ENCODE assay signal across 8 cellular contexts in the genomic region with DNA sequence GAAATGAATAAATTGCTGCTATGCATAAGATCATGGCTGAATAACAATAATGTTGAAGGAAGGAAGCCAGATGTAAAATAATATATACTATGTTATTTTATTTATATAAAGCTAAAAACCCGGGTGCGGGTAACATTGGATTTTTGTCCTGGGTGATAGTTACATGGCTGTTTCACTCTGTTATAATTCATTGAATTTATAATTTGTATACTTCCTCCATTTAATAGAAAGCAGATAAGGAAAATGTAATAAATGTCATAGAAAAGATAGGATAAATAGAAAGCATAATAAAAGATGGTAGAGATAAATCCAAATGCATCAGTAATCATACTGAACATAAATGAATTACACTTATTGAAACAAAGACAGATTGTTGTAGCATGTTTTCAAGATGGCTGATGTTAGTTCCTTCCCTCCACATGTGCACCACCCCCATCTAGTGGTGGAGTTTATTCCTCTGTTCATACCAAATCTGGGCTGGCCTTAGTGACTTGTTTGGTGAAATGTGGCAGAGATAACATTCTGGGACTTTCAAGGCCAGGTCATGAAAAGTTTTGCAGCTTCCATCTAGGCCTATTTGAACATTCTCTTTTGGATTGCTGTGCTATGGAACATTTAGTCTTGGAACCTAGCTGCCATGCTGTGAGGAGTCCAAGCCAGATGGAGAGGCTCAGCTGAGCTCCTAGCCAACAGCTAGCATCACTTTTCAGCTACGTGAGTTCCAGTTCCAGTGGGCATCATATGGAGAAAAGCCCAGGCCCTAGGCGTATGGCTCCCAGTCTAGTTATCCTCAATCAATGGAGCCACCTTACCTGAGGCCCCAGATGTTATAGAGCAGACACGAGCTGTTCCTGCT. TPM values are rescaled to one million over a fixed set of nuclear protein-coding genes. Genes with fewer than 3 reads are reported as not detected.
DNase-seq lines count a peak whose midpoint lies in the region; ATAC-seq and TF ChIP-seq lines count a peak whose summit lies in the region.

No MANE protein-coding gene starts in this region.

- CTCF ChIA-PET in activated naive CD4-positive, alpha-beta T cell treated with anti-CD3 and anti-CD28 coated beads for 36 hours (lab: Charles Lee), result interaction anchor here (0.6 to 8.9 kb wide), 30 partner anchors 11 to 553 kb away, joined by 3 to 234 read pairs (median 4); partner anchors contain the start of gene AHCYL2

- no peak overlapping the region for H3K4me3 ChIP-seq in SJCRH30
- H3K4me3 ChIP-seq in left ventricle myocardium inferior, result no peak overlapping the region

- H3K27ac ChIP-seq in SJCRH30, result no peak overlapping the region
- H3K27ac ChIP-seq in left ventricle myocardium inferior (replicated peaks), result no peak overlapping the region

- no peaks in the 10 kb centered on the region for H3K9me3 Mint-ChIP-seq in activated naive CD4-positive, alpha-beta T cell treated with anti-CD3 and anti-CD28 coated beads for 36 hours

- H3K9me3 ChIP-seq in SJCRH30 (replicated peaks), result no peaks in the 10 kb centered on the region
- H3K9me3 ChIP-seq in left ventricle myocardium inferior (replicated peaks), result peaks cover 11% of the 10 kb centered on the region

- no peak for ATAC-seq in HG02588 (IDR thresholded peaks at IDR 0.05; ENCODE audit: unreplicated experiment)

- H3K27me3 ChIP-seq in SJCRH30, result no peaks in the 10 kb centered on the region
- H3K27me3 ChIP-seq in left ventricle myocardium inferior (ENCODE audit: low read depth), result no peaks in the 10 kb centered on the region

- peak; percentile 52 for TF ChIP-seq CTCF in left ventricle myocardium inferior (IDR thresholded peaks at IDR 0.05; ENCODE audit: borderline replicate concordance)

- H3K36me3 Mint-ChIP-seq in activated naive CD4-positive, alpha-beta T cell treated with anti-CD3 and anti-CD28 coated beads for 36 hours (ENCODE audit: low read depth), result no peaks in the 10 kb centered on the region

- H3K4me1 Mint-ChIP-seq in activated naive CD4-positive, alpha-beta T cell treated with anti-CD3 and anti-CD28 coated beads for 36 hours (ENCODE audit: low read depth), result peaks cover 9% of the 10 kb centered on the region

- peak overlapping the region; percentile 73 for H3K27ac Mint-ChIP-seq in activated naive CD4-positive, alpha-beta T cell treated with anti-CD3 and anti-CD28 coated beads for 36 hours

- peak overlapping the region; percentile 63 for H3K4me3 Mint-ChIP-seq in activated naive CD4-positive, alpha-beta T cell treated with anti-CD3 and anti-CD28 coated beads for 36 hours

- intact Hi-C loops in activated naive CD4-positive, alpha-beta T cell treated with anti-CD3 and anti-CD28 coated beads for 36 hours (cut with micrococcal nuclease), result loop anchor here (1.0 to 2.0 kb wide), 4 partner anchors 47 to 367 kb away; no protein-coding TSS in a partner anchor
- intact Hi-C loops in left ventricle myocardium inferior (cut with micrococcal nuclease), result no loop called here

- H3K4me1 ChIP-seq in SJCRH30, result peaks cover 6% of the 10 kb centered on the region
- no peaks in the 10 kb centered on the region for H3K4me1 ChIP-seq in left ventricle myocardium inferior

- DNase-seq in GF-D8 (lab: John Stamatoyannopoulos, UW), result peak; percentile 57
- DNase-seq in HK-2 (ENCODE audit: unreplicated experiment), result peak; percentile 10
- peak; percentile 70 to 84 for DNase-seq in SJCRH30
- peak; percentile 84 for DNase-seq in activated naive CD4-positive, alpha-beta T cell treated with anti-CD3 and anti-CD28 coated beads for 36 hours
- DNase-seq in left ventricle myocardium inferior, result no peak
- peak; percentile 35 to 61 for DNase-seq in stimulated activated CD4-positive, alpha-beta T cell treated with anti-CD3 and anti-CD28 coated beads, Interleukin-15, amount 100 ng/mL, for 48 hours (ENCODE audit: low read depth in 2 of 2)
- no peak for DNase-seq in NCI-H187 treated with DMSO at 0.1 percent for 48 hours (lab: John Stamatoyannopoulos, UW)

- no peaks in the 10 kb centered on the region for H3K27me3 Mint-ChIP-seq in activated naive CD4-positive, alpha-beta T cell treated with anti-CD3 and anti-CD28 coated beads for 36 hours (ENCODE audit: low read depth)

- H3K36me3 ChIP-seq in SJCRH30 (no peaks in the 10 kb centered on the region; the same call in 1 of the 2 replicates), left ventricle myocardium inferior (peaks cover 9% of the 10 kb centered on the region)

RNA-seq across cellular contexts. Expression of gene AHCYL2, which starts 46.9 kb away (rescaled TPM):
- 10.2 and 10.9 TPM in 2 replicates for total RNA-seq in SJCRH30 (2014; rRNA removed; shearing (Covaris generic))
- 10 to 100 TPM; 29.1 to 30.4 TPM for total RNA-seq in activated naive CD4-positive, alpha-beta T cell treated with anti-CD3 and anti-CD28 coated beads for 36 hours
- 6.0 TPM for total RNA-seq in left ventricle myocardium inferior

Comparison
In these comparisons a context has a peak if more than half of its experiments do, and no peak if none do; other contexts are left out.
1. DNase-seq: peak in GF-D8 (single experiment), HK-2 (single experiment), SJCRH30 (2 of 2), activated naive CD4-positive, alpha-beta T cell treated with anti-CD3 and anti-CD28 coated beads for 36 hours (single experiment) and stimulated activated CD4-positive, alpha-beta T cell treated with anti-CD3 and anti-CD28 coated beads, Interleukin-15, amount 100 ng/mL, for 48 hours (2 of 2); none in left ventricle myocardium inferior (single experiment) and NCI-H187 treated with DMSO at 0.1 percent for 48 hours (single experiment).